ENCODE assay signal across 8 cellular contexts in the genomic region with DNA sequence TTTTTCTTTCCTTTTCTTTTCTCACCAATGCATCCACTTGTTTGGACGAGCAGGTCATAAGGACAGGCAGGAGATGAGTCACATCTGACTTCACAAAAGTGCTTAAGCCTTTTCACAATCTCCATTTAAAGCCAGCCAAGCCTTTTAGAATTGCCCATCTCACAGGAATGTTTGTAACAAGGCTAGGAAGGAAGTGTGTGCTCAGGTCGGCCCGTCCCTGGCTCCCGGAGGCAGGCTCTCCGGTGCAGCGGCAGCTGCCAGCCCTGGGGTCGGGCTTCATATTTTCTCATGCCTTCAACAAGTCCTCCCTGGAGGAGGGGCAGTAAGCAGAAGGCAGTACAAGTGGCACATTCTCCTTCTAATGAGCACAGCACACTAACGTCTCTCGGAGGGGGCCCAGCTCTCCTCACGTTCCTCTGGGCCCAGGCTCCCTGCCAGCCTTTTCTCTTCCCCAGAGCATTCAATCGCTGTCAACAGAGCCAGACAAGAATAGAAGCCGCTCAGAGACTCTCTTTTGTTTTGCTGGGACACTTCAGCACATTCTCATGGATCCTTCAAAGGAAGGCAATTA.
DNase-seq lines count a peak whose midpoint lies in the region; ATAC-seq, FAIRE-seq and TF ChIP-seq lines count a peak whose summit lies in the region.

No MANE protein-coding gene starts in this region.

- no peak overlapping the region for H3K9ac ChIP-seq in HUES48 (ENCODE audit: low read depth, low read length)
- no peak overlapping the region for H3K9ac ChIP-seq in GM12878 (ENCODE audit: control insufficient read depth, insufficient read depth, low read length)

- H3K27ac ChIP-seq in HUES48 (ENCODE audit: low read depth, low read length) = peak overlapping the region; percentile 93
- no peak overlapping the region; the same call in 1 of the 2 replicates for H3K27ac ChIP-seq in GM12878 (ENCODE audit: control insufficient read depth, insufficient read depth)
- peak overlapping the region; percentile 3 for H3K27ac ChIP-seq in substantia nigra (ENCODE audit: low read depth, low read length, poor library complexity, severe bottlenecking)

- CTCF ChIA-PET in GM12878 (lab: Yijun Ruan, JAX) = interaction anchor here (1.8 to 3.1 kb wide), 2 partner anchors 10 to 11 kb away, joined by 8 to 17 read pairs; no protein-coding TSS in a partner anchor

- H3K27me3 ChIP-seq in HUES48 (ENCODE audit: control insufficient read depth, insufficient read depth, low read length) (no peaks in the 10 kb centered on the region), GM12878 (replicated peaks in 1 of 2; ENCODE audit: control insufficient read depth in 2 of 2, insufficient read depth in 2 of 2, low read length in 1 of 2) (no peaks in the 10 kb centered on the region)

- no peak for TF ChIP-seq CTCF in GM12878 (IDR thresholded peaks at IDR 0.05 in 2 of 3, conservative IDR thresholded peaks at IDR 0.05 in 1 of 3; ENCODE audit: control insufficient read depth in 2 of 3, extremely low read depth in 1 of 3, insufficient read depth in 1 of 3, low read depth in 3 of 3, low read length in 3 of 3)
- TF ChIP-seq CTCF in GM13977 (IDR thresholded peaks at IDR 0.05; ENCODE audit: extremely low read depth, insufficient read depth, missing control alignments) = no peak

- SMC1A ChIA-PET in GM12878 (lab: Charles Lee; ENCODE audit: uncharacterized antibody, unreplicated experiment) = interaction anchor here (0.9 kb wide), 1 partner anchor 10 kb away, joined by 3 read pairs; no protein-coding TSS in a partner anchor

- H3K9me3 ChIP-seq in HUES48 (ENCODE audit: control insufficient read depth, insufficient read depth, low read length) = no peaks in the 10 kb centered on the region
- H3K9me3 ChIP-seq in GM12878 (replicated peaks; ENCODE audit: control insufficient read depth, insufficient read depth, low read length) = no peaks in the 10 kb centered on the region; the same call in 2 of the 3 replicates

- ATAC-seq in GM12878 (peak; percentile 1; the same call in 1 of the 3 replicates), GM21360 (IDR thresholded peaks at IDR 0.05; ENCODE audit: unreplicated experiment) (no peak), HG03095 (IDR thresholded peaks at IDR 0.05; ENCODE audit: unreplicated experiment) (no peak)

- POLR2A ChIA-PET in GM12878 (lab: Charles Lee) = no interaction called here

- H3K4me3 ChIP-seq in HUES48 (ENCODE audit: low read depth, low read length) = no peak overlapping the region
- H3K4me3 ChIP-seq in GM12878 = no peak overlapping the region

- DNase-seq in GM12878 (ENCODE audit: low read depth, low spot score) = no peak
- DNase-seq in islet precursor cell = peak; percentile 95
- DNase-seq in substantia nigra (lab: John Stamatoyannopoulos, UW) = peak in 16 of 49 donors; percentile 8 to 78 (median 43)
- no peak for DNase-seq in NCI-H1694 (lab: John Stamatoyannopoulos, UW)
- DNase-seq in GM13977 (ENCODE audit: low spot score) = no peak

- in situ Hi-C loops in GM12878 (cut with MboI) = loop anchor here (5.0 kb wide), 1 partner anchor 964 kb away; no protein-coding TSS in a partner anchor
- in situ Hi-C loops in GM13977 (cut with MboI; ENCODE audit: low pct_unique_long_range_greater_than_20kb, low sequenced_read_pairs, unreplicated experiment) = no loop called here

- no peak for FAIRE-seq in GM12878 (lab: Jason Lieb, UNC)

- no TSS peak for BruUV-seq in GM12878 (replicated peaks; lab: Mats Ljungman, UMichigan)

- TF ChIP-seq POLR2A in GM12878 (IDR thresholded peaks at IDR 0.05; ENCODE audit: low read depth, low read length) = no peak

- WGBS in GM12878 (ENCODE audit: insufficient coverage, insufficient replicate concordance, low lambda C conversion rate, missing lambda C conversion rate) = 25% methylated on average over 11 of the region's 12 CpGs

- no peak for TF ChIP-seq EP300 in GM12878 (IDR thresholded peaks at IDR 0.05; ENCODE audit: borderline replicate concordance in 1 of 2, control insufficient read depth in 1 of 2, low read depth in 2 of 2, low read length in 2 of 2)

- intact Hi-C loops in GM12878 (cut with micrococcal nuclease; ENCODE audit: unreplicated experiment) = loop anchor here (10.0 kb wide), 1 partner anchor 588 kb away; a partner anchor contains a TSS

- H3K4me2 ChIP-seq in GM12878 (ENCODE audit: control insufficient read depth, insufficient read depth) = peak overlapping the region; percentile 57; the same call in 1 of the 2 replicates

- peak overlapping the region; percentile 13; the same call in 1 of the 2 replicates for H2AFZ ChIP-seq in GM12878 (ENCODE audit: control insufficient read depth, low read depth, low read length)

- no peak for TF ChIP-seq RAD21 in GM12878 (IDR thresholded peaks at IDR 0.05; ENCODE audit: insufficient read depth, low read depth, low read length)

- H3K79me2 ChIP-seq in GM12878 (ENCODE audit: control insufficient read depth, insufficient read depth, low read length) = no peaks in the 10 kb centered on the region

- no peaks in the 10 kb centered on the region for H4K20me1 ChIP-seq in GM12878 (ENCODE audit: control insufficient read depth, insufficient read depth)

- RAD21 ChIA-PET in GM12878 (lab: Charles Lee; ENCODE audit: unreplicated experiment) = interaction anchor here (2.6 kb wide), 1 partner anchor 11 kb away, joined by 24 read pairs; no protein-coding TSS in a partner anchor

- H3K36me3 ChIP-seq in HUES48 (ENCODE audit: control insufficient read depth, insufficient read depth, low read length) (no peaks in the 10 kb centered on the region), GM12878 (ENCODE audit: control insufficient read depth in 2 of 2, insufficient read depth in 2 of 2, low read length in 1 of 2) (no peaks in the 10 kb centered on the region)

- peaks cover 22% of the 10 kb centered on the region for H3K4me1 ChIP-seq in HUES48 (ENCODE audit: control insufficient read depth, insufficient read depth, low read length)
- peaks cover 3% of the 10 kb centered on the region; the same call in 1 of the 2 replicates for H3K4me1 ChIP-seq in GM12878 (ENCODE audit: control insufficient read depth, insufficient read depth, low read length)

TF ChIP-seq in GM12878, 131 proteins besides CTCF, POLR2A, EP300 and RAD21:
- TF ChIP-seq JUNB (IDR thresholded peaks at IDR 0.05) (0 out of 2 replicates have a peak, but pooled peaks have one; percentile 7), NR2F1 (conservative IDR thresholded peaks at IDR 0.05) (0 out of 2 replicates have a peak, but pooled peaks have one; percentile 32), BHLHE40 (IDR thresholded peaks at IDR 0.05; ENCODE audit: borderline replicate concordance in 1 of 2, low read depth in 2 of 2, low read length in 1 of 2) (peak in 1 of 2 experiments; percentile 36; a peak in 1 of 4 replicates), STAT3 (IDR thresholded peaks at IDR 0.05; ENCODE audit: low read depth, low read length) (no peak)
- TF ChIP-seq, protein P1, sequence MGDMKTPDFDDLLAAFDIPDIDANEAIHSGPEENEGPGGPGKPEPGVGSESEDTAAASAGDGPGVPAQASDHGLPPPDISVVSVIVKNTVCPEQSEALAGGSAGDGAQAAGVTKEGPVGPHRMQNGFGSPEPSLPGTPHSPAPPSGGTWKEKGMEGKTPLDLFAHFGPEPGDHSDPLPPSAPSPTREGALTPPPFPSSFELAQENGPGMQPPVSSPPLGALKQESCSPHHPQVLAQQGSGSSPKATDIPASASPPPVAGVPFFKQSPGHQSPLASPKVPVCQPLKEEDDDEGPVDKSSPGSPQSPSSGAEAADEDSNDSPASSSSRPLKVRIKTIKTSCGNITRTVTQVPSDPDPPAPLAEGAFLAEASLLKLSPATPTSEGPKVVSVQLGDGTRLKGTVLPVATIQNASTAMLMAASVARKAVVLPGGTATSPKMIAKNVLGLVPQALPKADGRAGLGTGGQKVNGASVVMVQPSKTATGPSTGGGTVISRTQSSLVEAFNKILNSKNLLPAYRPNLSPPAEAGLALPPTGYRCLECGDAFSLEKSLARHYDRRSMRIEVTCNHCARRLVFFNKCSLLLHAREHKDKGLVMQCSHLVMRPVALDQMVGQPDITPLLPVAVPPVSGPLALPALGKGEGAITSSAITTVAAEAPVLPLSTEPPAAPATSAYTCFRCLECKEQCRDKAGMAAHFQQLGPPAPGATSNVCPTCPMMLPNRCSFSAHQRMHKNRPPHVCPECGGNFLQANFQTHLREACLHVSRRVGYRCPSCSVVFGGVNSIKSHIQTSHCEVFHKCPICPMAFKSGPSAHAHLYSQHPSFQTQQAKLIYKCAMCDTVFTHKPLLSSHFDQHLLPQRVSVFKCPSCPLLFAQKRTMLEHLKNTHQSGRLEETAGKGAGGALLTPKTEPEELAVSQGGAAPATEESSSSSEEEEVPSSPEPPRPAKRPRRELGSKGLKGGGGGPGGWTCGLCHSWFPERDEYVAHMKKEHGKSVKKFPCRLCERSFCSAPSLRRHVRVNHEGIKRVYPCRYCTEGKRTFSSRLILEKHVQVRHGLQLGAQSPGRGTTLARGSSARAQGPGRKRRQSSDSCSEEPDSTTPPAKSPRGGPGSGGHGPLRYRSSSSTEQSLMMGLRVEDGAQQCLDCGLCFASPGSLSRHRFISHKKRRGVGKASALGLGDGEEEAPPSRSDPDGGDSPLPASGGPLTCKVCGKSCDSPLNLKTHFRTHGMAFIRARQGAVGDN (IDR thresholded peaks at IDR 0.05) = peak; percentile 45; the same call in 1 of the 2 replicates
- TF ChIP-seq, protein P2, sequence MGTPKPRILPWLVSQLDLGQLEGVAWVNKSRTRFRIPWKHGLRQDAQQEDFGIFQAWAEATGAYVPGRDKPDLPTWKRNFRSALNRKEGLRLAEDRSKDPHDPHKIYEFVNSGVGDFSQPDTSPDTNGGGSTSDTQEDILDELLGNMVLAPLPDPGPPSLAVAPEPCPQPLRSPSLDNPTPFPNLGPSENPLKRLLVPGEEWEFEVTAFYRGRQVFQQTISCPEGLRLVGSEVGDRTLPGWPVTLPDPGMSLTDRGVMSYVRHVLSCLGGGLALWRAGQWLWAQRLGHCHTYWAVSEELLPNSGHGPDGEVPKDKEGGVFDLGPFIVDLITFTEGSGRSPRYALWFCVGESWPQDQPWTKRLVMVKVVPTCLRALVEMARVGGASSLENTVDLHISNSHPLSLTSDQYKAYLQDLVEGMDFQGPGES (IDR thresholded peaks at IDR 0.05) = no peak
